27 cellular contexts compared by ENCODE assay signal in the genomic region with DNA sequence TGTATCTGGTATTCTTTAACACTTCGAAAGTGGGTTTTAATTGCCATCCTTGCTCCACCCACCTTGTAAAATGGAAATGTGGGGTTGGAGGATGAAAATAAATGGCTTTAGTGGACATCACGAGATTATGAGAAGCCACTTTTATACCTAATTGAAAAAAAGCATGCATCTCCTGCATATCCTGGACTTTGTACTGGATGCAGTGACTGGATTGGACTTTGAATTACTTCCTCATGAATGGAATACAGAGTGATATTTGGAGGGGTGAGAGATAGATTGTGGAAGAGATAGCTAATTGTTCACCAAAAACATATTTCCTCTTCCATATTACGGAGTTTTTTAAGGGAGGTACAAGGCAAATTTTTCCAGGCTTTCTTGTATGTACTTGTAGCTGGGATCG.
"Had no signal": no experiment of that assay in that cellular context is flagged by ENCODE, and none has a peak within 500 bp of the region (broad histone marks: within the 10 kb centered on the region; RNA-seq: fewer than 3 reads in every experiment).

No MANE protein-coding gene starts in this region.

- H3K4me2 ChIP-seq: neural progenitor cell had no signal

- ATAC-seq: naive thymus-derived CD8-positive, alpha-beta T cell; natural killer cell treated with Interleukin-12 subunit alpha and Interleukin-12 subunit beta and Interleukin-15 and Interleukin-18, amount 100 ng/mL, for 72 hours; psoas muscle; right cardiac atrium; sciatic nerve; stimulated activated effector memory CD8-positive, alpha-beta T cell treated with anti-CD3 and anti-CD28 coated beads, Interleukin-12 subunit alpha, Interleukin-12 subunit beta, amount 100 ng/mL, for 72 hours; stimulated activated naive B cell treated with anti-CD40 and anti-IgM and Interleukin-4, amounts not matched to agents 10 μg/mL and 1 μg/mL and 100 μg/mL, for 72 hours had no signal

- H3K4me3 Mint-ChIP-seq: naive thymus-derived CD8-positive, alpha-beta T cell; natural killer cell treated with Interleukin-12 subunit alpha and Interleukin-12 subunit beta and Interleukin-15 and Interleukin-18, amount 100 ng/mL, for 72 hours; neural progenitor cell; stimulated activated effector memory CD8-positive, alpha-beta T cell treated with anti-CD3 and anti-CD28 coated beads, Interleukin-12 subunit alpha, Interleukin-12 subunit beta, amount 100 ng/mL, for 72 hours; stimulated activated naive B cell treated with anti-CD40 and anti-IgM and Interleukin-4, amounts not matched to agents 10 μg/mL and 1 μg/mL and 100 μg/mL, for 72 hours; stimulated activated naive CD8-positive, alpha-beta T cell treated with anti-CD3 and anti-CD28 coated beads, Interleukin-15, Interleukin-2, amounts not matched to agents 100 ng/mL and 50 ng/mL, for 24 hours had no signal

- H2AFZ ChIP-seq: neural progenitor cell, parathyroid adenoma had no signal

- H3K27me3 ChIP-seq: neural progenitor cell, ovary, stomach, thyroid gland, tibial nerve, upper lobe of left lung, vagina had no signal

- H3K4me1 ChIP-seq: neural progenitor cell, parathyroid adenoma, psoas muscle, stomach, thyroid gland, upper lobe of left lung, vagina had no signal

- H3K36me3 ChIP-seq: neural progenitor cell, ovary, stomach, thoracic aorta, thyroid gland, tibial nerve, upper lobe of left lung, vagina had no signal

- H3K36me3 Mint-ChIP-seq: neural progenitor cell; stimulated activated effector memory CD8-positive, alpha-beta T cell treated with anti-CD3 and anti-CD28 coated beads, Interleukin-12 subunit alpha, Interleukin-12 subunit beta, amount 100 ng/mL, for 72 hours; stimulated activated naive B cell treated with anti-CD40 and anti-IgM and Interleukin-4, amounts not matched to agents 10 μg/mL and 1 μg/mL and 100 μg/mL, for 72 hours had no signal

- H3K79me2 ChIP-seq: parathyroid adenoma had no signal

- H3K27ac ChIP-seq: neural progenitor cell, ovary, parathyroid adenoma, psoas muscle, skin epidermis, stomach, thoracic aorta, thyroid gland, tibial nerve, upper lobe of left lung, vagina had no signal

- H3K27me3 Mint-ChIP-seq: natural killer cell treated with Interleukin-12 subunit alpha and Interleukin-12 subunit beta and Interleukin-15 and Interleukin-18, amount 100 ng/mL, for 72 hours; progenitor cell of endocrine pancreas; stimulated activated naive B cell treated with anti-CD40 and anti-IgM and Interleukin-4, amounts not matched to agents 10 μg/mL and 1 μg/mL and 100 μg/mL, for 72 hours; stimulated activated naive CD8-positive, alpha-beta T cell treated with anti-CD3 and anti-CD28 coated beads, Interleukin-15, Interleukin-2, amounts not matched to agents 100 ng/mL and 50 ng/mL, for 24 hours had no signal

- H3K4me1 Mint-ChIP-seq: naive thymus-derived CD8-positive, alpha-beta T cell; neural progenitor cell; stimulated activated effector memory CD8-positive, alpha-beta T cell treated with anti-CD3 and anti-CD28 coated beads, Interleukin-12 subunit alpha, Interleukin-12 subunit beta, amount 100 ng/mL, for 72 hours; stimulated activated naive B cell treated with anti-CD40 and anti-IgM and Interleukin-4, amounts not matched to agents 10 μg/mL and 1 μg/mL and 100 μg/mL, for 72 hours had no signal

- H3K9me3 ChIP-seq: ovary, psoas muscle, thoracic aorta, thyroid gland, vagina had no signal

- H3K9ac ChIP-seq: neural progenitor cell, parathyroid adenoma had no signal

- H3K4me3 ChIP-seq: neural progenitor cell, ovary, psoas muscle, skin epidermis, stomach, thoracic aorta, thyroid gland, tibial nerve, upper lobe of left lung, vagina had no signal

- DNase-seq: naive thymus-derived CD8-positive, alpha-beta T cell; occipital lobe; ovary; posterior cingulate gyrus; psoas muscle; right cardiac atrium; stimulated activated CD4-positive, alpha-beta T cell treated with anti-CD3 and anti-CD28 coated beads, Interleukin-15, amount 100 ng/mL, for 24 hours; stimulated activated CD4-positive, alpha-beta T cell treated with anti-CD3 and anti-CD28 coated beads, Interleukin-2, amount 100 ng/mL, for 24 hours; stimulated activated CD4-positive, alpha-beta T cell treated with anti-CD3 and anti-CD28 coated beads, Interleukin-2, amount 100 ng/mL, for 48 hours; stimulated activated CD4-positive, alpha-beta T cell treated with anti-CD3 and anti-CD28 coated beads, Interleukin-4, amount 100 ng/mL, for 24 hours; stimulated activated naive B cell treated with anti-CD40 and anti-IgM and Interleukin-4, amounts not matched to agents 10 μg/mL and 1 μg/mL and 100 μg/mL, for 72 hours; stimulated activated naive CD4-positive, alpha-beta T cell treated with Interleukin-2 at 50 U/mL for 16 hours; stomach; thyroid gland; trophoblast cell; upper lobe of left lung had no signal

- H3K27ac Mint-ChIP-seq: naive thymus-derived CD8-positive, alpha-beta T cell; natural killer cell treated with Interleukin-12 subunit alpha and Interleukin-12 subunit beta and Interleukin-15 and Interleukin-18, amount 100 ng/mL, for 72 hours; neural progenitor cell; progenitor cell of endocrine pancreas; stimulated activated effector memory CD8-positive, alpha-beta T cell treated with anti-CD3 and anti-CD28 coated beads, Interleukin-12 subunit alpha, Interleukin-12 subunit beta, amount 100 ng/mL, for 72 hours; stimulated activated naive B cell treated with anti-CD40 and anti-IgM and Interleukin-4, amounts not matched to agents 10 μg/mL and 1 μg/mL and 100 μg/mL, for 72 hours; stimulated activated naive CD8-positive, alpha-beta T cell treated with anti-CD3 and anti-CD28 coated beads, Interleukin-15, Interleukin-2, amounts not matched to agents 100 ng/mL and 50 ng/mL, for 24 hours had no signal
